8 cellular contexts compared by ENCODE assay signal in the genomic region with DNA sequence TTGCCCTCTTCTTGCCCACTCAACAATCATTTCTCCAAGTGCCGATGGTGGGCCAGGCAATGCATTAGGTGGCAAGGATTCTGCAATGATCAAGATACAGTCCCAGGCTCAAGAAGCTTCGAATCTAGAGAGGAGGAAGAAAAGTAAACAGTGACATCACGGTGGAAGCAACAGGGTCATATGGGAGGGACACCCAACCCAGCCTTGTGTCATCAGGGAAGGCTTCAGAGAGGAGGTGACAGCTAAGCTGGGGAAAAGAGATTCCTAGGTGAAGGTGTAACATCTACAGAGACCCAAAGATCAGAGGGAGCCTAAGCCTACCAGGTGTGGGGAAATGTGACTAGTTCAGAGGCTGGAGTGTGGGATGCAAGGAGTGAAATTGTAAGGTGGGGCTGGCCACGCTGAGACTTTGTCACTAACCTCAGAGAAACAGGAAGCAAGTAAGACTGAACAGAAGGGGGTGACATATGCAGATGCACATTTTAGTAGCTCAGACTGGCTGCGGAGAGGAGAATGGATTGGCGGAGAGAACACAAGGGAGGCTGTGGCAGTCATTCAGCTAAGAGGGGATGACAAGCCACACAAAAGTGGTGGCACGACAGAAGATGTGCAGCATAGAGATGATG.
DNase-seq lines count a peak whose midpoint lies in the region; ATAC-seq and TF ChIP-seq lines count a peak whose summit lies in the region.

No MANE protein-coding gene starts in this region.

- H3K9me3 ChIP-seq in neutrophil = no peaks in the 10 kb centered on the region

- TF ChIP-seq CTCF in neutrophil (IDR thresholded peaks at IDR 0.05) = no peak

- DNase-seq in activated CD8-positive, alpha-beta memory T cell treated with anti-CD3 and anti-CD28 coated beads, Interleukin-2, amount 50 U/mL, for 1 hour (ENCODE audit: extremely low read depth) = peak; percentile 76
- no peak for DNase-seq in NCI-H2227 (lab: John Stamatoyannopoulos, UW; ENCODE audit: unreplicated experiment)
- DNase-seq in hypothalamus (lab: John Stamatoyannopoulos, UW) = no peak
- DNase-seq in DMS 273 treated with DMSO at 0.1 percent for 48 hours (lab: John Stamatoyannopoulos, UW) = no peak
- no peak for DNase-seq in substantia nigra (lab: John Stamatoyannopoulos, UW)

- ATAC-seq in GM19397 (IDR thresholded peaks at IDR 0.05; ENCODE audit: unreplicated experiment) (peak; percentile 62), HG03354 (IDR thresholded peaks at IDR 0.05; ENCODE audit: poor library complexity, severe bottlenecking, unreplicated experiment) (peak; percentile 75)

- H3K27me3 ChIP-seq in neutrophil = no peaks in the 10 kb centered on the region

- H3K27ac ChIP-seq in neutrophil (peak overlapping the region; percentile 86), substantia nigra (ENCODE audit: low read depth, low read length, poor library complexity, severe bottlenecking) (no peak overlapping the region)

- no peaks in the 10 kb centered on the region for H3K36me3 ChIP-seq in neutrophil

- peak overlapping the region; percentile 19 to 53 for H3K4me3 ChIP-seq in neutrophil (ENCODE audit: low read depth in 1 of 2, low read length in 1 of 2)

- peaks cover 75 to 76% of the 10 kb centered on the region in 2 experiments for H3K4me1 ChIP-seq in neutrophil (ENCODE audit: control insufficient read depth in 1 of 2, insufficient read depth in 1 of 2, low read depth in 1 of 2, low read length in 1 of 2)
